Comparison of ENCODE assay signal across 9 cellular contexts in the genomic region with DNA sequence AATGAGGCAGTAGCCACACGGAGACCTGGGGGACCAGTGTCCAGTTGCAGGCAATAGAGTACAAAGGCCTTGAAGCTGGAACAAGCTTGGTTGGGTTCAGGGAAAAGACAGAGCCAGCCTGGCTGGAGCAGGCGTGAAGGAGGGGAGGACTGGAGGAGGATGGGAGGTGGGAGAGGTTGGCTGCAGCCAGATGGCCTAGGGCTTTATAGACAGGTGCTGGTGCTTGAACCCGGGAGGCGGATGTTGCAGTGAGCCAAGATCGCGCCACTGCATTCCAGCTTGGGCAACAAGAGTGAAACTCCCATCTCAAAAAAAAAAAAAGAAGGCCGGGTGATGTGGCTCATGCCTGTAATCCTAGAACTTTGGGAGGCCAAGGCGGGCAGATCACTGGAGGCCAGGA. TPM values are rescaled to one million over a fixed set of nuclear protein-coding genes. Genes with fewer than 3 reads are reported as not detected.
A peak's percentile ranks its signal among the peaks of the same experiment; 100 is the strongest.
DNase-seq lines count a peak whose midpoint lies in the region; ATAC-seq, FAIRE-seq and TF ChIP-seq lines count a peak whose summit lies in the region.
"Had no signal": no experiment of that assay in that cellular context is flagged by ENCODE, and none has a peak within 500 bp of the region (broad histone marks: within the 10 kb centered on the region; RNA-seq: fewer than 3 reads in every experiment).

No MANE protein-coding gene starts in this region.

- peak overlapping the region; percentile 98 for H3K4me3 ChIP-seq in bronchial epithelial cell (ENCODE audit: low read depth, low read length)

- peak overlapping the region; percentile 81 for H3K27ac Mint-ChIP-seq in Calu3 (ENCODE audit: unreplicated experiment)
- peak overlapping the region; percentile 46 for H3K27ac Mint-ChIP-seq in nephron progenitor cell

- ATAC-seq in HG03039 (IDR thresholded peaks at IDR 0.05; ENCODE audit: unreplicated experiment): no peak

- H3K36me3 Mint-ChIP-seq in Calu3 (ENCODE audit: insufficient read depth, unreplicated experiment) (peaks cover 80% of the 10 kb centered on the region), nephron progenitor cell (ENCODE audit: low read depth) (no peaks in the 10 kb centered on the region)

- no peak for DNase-seq in Calu3
- DNase-seq in NCI-H2029 (lab: John Stamatoyannopoulos, UW): peak; percentile 62
- DNase-seq in bronchial epithelial cell (ENCODE audit: low read depth): peak; percentile 58
- DNase-seq in nephron progenitor cell: no peak
- DNase-seq in stimulated activated CD4-positive, alpha-beta T cell treated with anti-CD3 and anti-CD28 coated beads, Interleukin-2, amount 100 ng/mL, for 48 hours: no peak
- DNase-seq in NCI-H2227 (lab: John Stamatoyannopoulos, UW; ENCODE audit: unreplicated experiment): no peak
- DNase-seq in pons (ENCODE audit: low spot score): no peak
- DNase-seq: SK-N-SH had no signal

- TF ChIP-seq CTCF in Calu3 (IDR thresholded peaks at IDR 0.05; ENCODE audit: unreplicated experiment): no peak
- TF ChIP-seq CTCF in bronchial epithelial cell (IDR thresholded peaks at IDR 0.05; ENCODE audit: insufficient read depth, low read length, severe bottlenecking): no peak
- no peak for TF ChIP-seq CTCF in nephron progenitor cell (IDR thresholded peaks at IDR 0.05)

- no peaks in the 10 kb centered on the region for H3K27me3 ChIP-seq in bronchial epithelial cell (ENCODE audit: control insufficient read depth, insufficient read depth, low read length)

- peaks cover 3% of the 10 kb centered on the region for H3K36me3 ChIP-seq in bronchial epithelial cell (ENCODE audit: control insufficient read depth, insufficient read depth, low read length)

- no peaks in the 10 kb centered on the region for H3K27me3 Mint-ChIP-seq in Calu3 (ENCODE audit: unreplicated experiment)
- peaks cover 12% of the 10 kb centered on the region for H3K27me3 Mint-ChIP-seq in nephron progenitor cell (ENCODE audit: low read depth, poor library complexity)

- BruUV-seq in Calu3 (replicated peaks; lab: Mats Ljungman, UMichigan): no TSS peak

- no peaks in the 10 kb centered on the region for H3K9me3 Mint-ChIP-seq in Calu3 (ENCODE audit: low read depth, unreplicated experiment)
- no peaks in the 10 kb centered on the region for H3K9me3 Mint-ChIP-seq in nephron progenitor cell

- CTCF ChIA-PET in Calu3 (lab: Charles Lee): interaction anchor here (0.5 to 3.7 kb wide), 8 partner anchors 11 to 1161 kb away, joined by 4 to 16 read pairs (median 6); partner anchors contain the start of gene CATSPERG

- intact Hi-C loops in Calu3 (cut with micrococcal nuclease; ENCODE audit: unreplicated experiment): no loop called here

- H3K4me1 Mint-ChIP-seq in Calu3 (ENCODE audit: low read depth, unreplicated experiment): peaks cover 76% of the 10 kb centered on the region
- peaks cover 65% of the 10 kb centered on the region for H3K4me1 Mint-ChIP-seq in nephron progenitor cell

- FAIRE-seq in bronchial epithelial cell (lab: Jason Lieb, UNC): no peak

- H3K4me3 Mint-ChIP-seq in Calu3 (ENCODE audit: low read depth, unreplicated experiment): peak overlapping the region; percentile 97
- peak overlapping the region; percentile 92 for H3K4me3 Mint-ChIP-seq in nephron progenitor cell

RNA-seq across cellular contexts. Expression of gene SPINT2, which starts 1.7 kb away (rescaled TPM):
- total RNA-seq in Calu3 (2022) (1,023 and 1,082 TPM in 2 replicates), bronchial epithelial cell (1,057 and 1,682 TPM in 2 replicates)

RNA-seq across cellular contexts. Expression of gene PPP1R14A, which starts 9.9 kb away (rescaled TPM):
- total RNA-seq in Calu3 (2022) (0.88 and 2.4 TPM in 2 replicates), bronchial epithelial cell (0.38 and 1.6 TPM in 2 replicates)

RNA-seq across cellular contexts. Expression of gene C19orf33, which starts 38.0 kb away (rescaled TPM):
- 189 and 234 TPM in 2 replicates for total RNA-seq in Calu3 (2022)
- 266 and 612 TPM in 2 replicates for total RNA-seq in bronchial epithelial cell

RNA-seq across cellular contexts. Expression of gene DPF1, which starts 42.0 kb away (rescaled TPM):
- 1.0 and 1.5 TPM in 2 replicates for total RNA-seq in Calu3 (2022)
- 0.13 TPM in 1 of 2 replicates, not detected in the other for total RNA-seq in bronchial epithelial cell

RNA-seq across cellular contexts. Expression of gene YIF1B, which starts 49.7 kb away (rescaled TPM):
- total RNA-seq in Calu3 (2022) (45.0 and 45.4 TPM in 2 replicates), bronchial epithelial cell (30.0 and 51.5 TPM in 2 replicates)

Comparison
In these comparisons a context has a peak if more than half of its experiments do, and no peak if none do; other contexts are left out.
1. DNase-seq: peak in NCI-H2029 (single experiment) and bronchial epithelial cell (single experiment); none in Calu3 (single experiment), nephron progenitor cell (single experiment), stimulated activated CD4-positive, alpha-beta T cell treated with anti-CD3 and anti-CD28 coated beads, Interleukin-2, amount 100 ng/mL, for 48 hours (0 of 2), NCI-H2227 (single experiment) and pons (single experiment).